Comparison of ENCODE assay signal across 8 cellular contexts in the genomic region with DNA sequence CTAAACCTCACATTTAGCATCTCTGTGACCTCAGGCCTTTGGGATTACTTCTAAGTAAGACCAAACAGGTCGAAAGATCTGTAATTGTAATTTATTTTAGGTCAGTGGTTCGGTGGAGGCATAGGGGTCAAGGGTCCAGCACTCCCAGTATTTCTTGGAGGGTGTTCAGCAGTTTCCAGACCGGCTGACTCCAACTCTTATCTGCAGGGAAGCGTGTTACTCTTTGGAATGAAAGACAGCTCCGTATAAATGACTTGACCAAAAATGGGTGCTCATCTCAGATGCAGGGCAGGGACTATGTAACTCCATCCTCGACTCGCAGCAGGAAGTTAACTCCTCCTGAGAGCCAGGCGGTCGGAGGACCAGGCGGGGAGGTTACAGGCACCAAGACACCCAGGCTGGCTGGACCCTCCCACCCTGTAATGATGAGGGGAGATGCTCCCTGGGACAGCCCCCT. TPM values are rescaled to one million over a fixed set of nuclear protein-coding genes. Genes with fewer than 3 reads are reported as not detected.
A peak's percentile ranks its signal among the peaks of the same experiment; 100 is the strongest.
DNase-seq lines count a peak whose midpoint lies in the region; ATAC-seq, FAIRE-seq and TF ChIP-seq lines count a peak whose summit lies in the region.

No MANE protein-coding gene starts in this region.

- H3K36me3 ChIP-seq in Peyer's patch (no peaks in the 10 kb centered on the region), fibroblast of lung (ENCODE audit: control insufficient read depth, insufficient read depth, low read length) (no peaks in the 10 kb centered on the region)

- H3K4me1 ChIP-seq in Peyer's patch (peaks cover 0 to 18% (median 0%) of the 10 kb centered on the region in 4 donors), fibroblast of lung (ENCODE audit: control insufficient read depth, extremely low read depth, insufficient read depth, low read length) (peaks cover 2% of the 10 kb centered on the region)

- H2AFZ ChIP-seq in fibroblast of lung (ENCODE audit: low read length) = peak overlapping the region; percentile 82

- H3K4me3 ChIP-seq in Peyer's patch = peak overlapping the region; percentile 69 to 84 (median 74)
- peak overlapping the region; percentile 66 to 96 (median 88) for H3K4me3 ChIP-seq in fibroblast of lung (replicated peaks in 1 of 4; ENCODE audit: control extremely low read depth in 1 of 4, insufficient read depth in 1 of 4, low read depth in 3 of 4, low read length in 4 of 4)
- peak overlapping the region; percentile 80 for H3K4me3 ChIP-seq in retinal pigment epithelial cell (ENCODE audit: low read length)

- no peaks in the 10 kb centered on the region for H4K20me1 ChIP-seq in fibroblast of lung (ENCODE audit: control insufficient read depth, extremely low read depth, insufficient read depth, low read length)

- no peaks in the 10 kb centered on the region for H3K27me3 ChIP-seq in Peyer's patch
- no peaks in the 10 kb centered on the region for H3K27me3 ChIP-seq in fibroblast of lung (ENCODE audit: control insufficient read depth, insufficient read depth, low read length)

- peaks cover 34% of the 10 kb centered on the region for H3K79me2 ChIP-seq in fibroblast of lung (ENCODE audit: control insufficient read depth, insufficient read depth, low read length)

- DNase-seq in GM12892 (ENCODE audit: insufficient read length) (no peak), Peyer's patch (no peak), fibroblast of lung (ENCODE audit: low read depth in 2 of 2) (no peak), retinal pigment epithelial cell (ENCODE audit: low read depth) (no peak), MV-4-11 (lab: John Stamatoyannopoulos, UW) (no peak)
- no peak for DNase-seq in stimulated activated CD4-positive, alpha-beta T cell treated with anti-CD3 and anti-CD28 coated beads, Interleukin-2, amount 100 ng/mL, for 48 hours

- FAIRE-seq in GM12892 (lab: Jason Lieb, UNC) = peak; percentile 27

- H3K9me3 ChIP-seq in Peyer's patch = no peaks in the 10 kb centered on the region
- no peaks in the 10 kb centered on the region for H3K9me3 ChIP-seq in fibroblast of lung (ENCODE audit: control insufficient read depth, insufficient read depth, low read depth, low read length)

- ATAC-seq in GM21381 (IDR thresholded peaks at IDR 0.05; ENCODE audit: unreplicated experiment) = no peak
- no peak for ATAC-seq in GM21447 (IDR thresholded peaks at IDR 0.05; ENCODE audit: unreplicated experiment)

- H3K4me2 ChIP-seq in fibroblast of lung (ENCODE audit: extremely low read depth, insufficient read depth, low read length) = peak overlapping the region; percentile 70

- H3K27ac ChIP-seq in Peyer's patch (peak overlapping the region; percentile 83 to 90 (median 86)), fibroblast of lung (ENCODE audit: insufficient read depth, low read length) (peak overlapping the region; percentile 6)

- no peak for TF ChIP-seq POLR2A in GM12892 (IDR thresholded peaks at IDR 0.05; ENCODE audit: low read depth, low read length)
- TF ChIP-seq POLR2A in Peyer's patch (IDR thresholded peaks at IDR 0.05) = no peak

- no peak for TF ChIP-seq CTCF in Peyer's patch (IDR thresholded peaks at IDR 0.05)
- no peak for TF ChIP-seq CTCF in fibroblast of lung (conservative IDR thresholded peaks at IDR 0.05 in 1 of 2, IDR thresholded peaks at IDR 0.05 in 1 of 2; ENCODE audit: low read depth in 1 of 2, low read length in 2 of 2)
- TF ChIP-seq CTCF in retinal pigment epithelial cell (conservative IDR thresholded peaks at IDR 0.05; ENCODE audit: low read depth, low read length) = no peak

- H3K9ac ChIP-seq in fibroblast of lung (ENCODE audit: insufficient read depth, low read length) = peak overlapping the region; percentile 79

RNA-seq across cellular contexts. Expression of gene VPS13A, which starts 0.6 kb away (rescaled TPM):
- 23.8 TPM for polyA plus RNA-seq in GM12892 (2012; ENCODE audit: missing spikeins)
- 100 to 1,000 TPM in 3 of 4 donors, 10 to 100 TPM in 1; 81.7 to 197 (median 169) TPM for total RNA-seq in Peyer's patch
- total RNA-seq in fibroblast of lung = 27.2 and 39.3 TPM in 2 replicates
- 11.8 and 12.8 TPM in 2 replicates for polyA plus RNA-seq in fibroblast of lung
- polyA plus RNA-seq in fibroblast of lung (2012) = 8.0 and 8.9 TPM in 2 replicates
- polyA minus RNA-seq in fibroblast of lung (ENCODE audit: low replicate concordance) = 0.93 and 1.4 TPM in 2 replicates
